1 cellular context compared by ENCODE assay signal in the genomic region with DNA sequence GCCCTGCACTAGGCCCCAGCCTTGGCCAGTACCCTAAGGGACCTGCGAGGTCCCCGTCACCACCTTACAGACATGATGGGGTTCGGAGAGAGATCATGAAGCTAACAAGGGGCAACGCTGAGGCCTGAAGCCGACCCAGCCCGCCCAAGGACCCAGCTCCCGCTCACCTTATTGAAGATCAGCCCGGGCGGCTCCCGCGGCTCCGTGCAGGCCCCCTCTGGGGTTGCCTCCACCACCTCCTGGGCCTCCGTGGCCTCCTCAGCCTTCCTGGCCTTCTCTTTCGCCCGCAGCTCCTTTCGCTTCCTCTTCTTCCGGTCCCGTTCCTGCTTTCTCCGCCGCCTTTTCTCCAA.
TF ChIP-seq lines count a peak whose summit lies in the region.

No MANE protein-coding gene starts in this region.

TF ChIP-seq in WTC11, 78 proteins besides CTCF, POLR2A, EP300 and RAD21 (continued from another document):
- TF ChIP-seq TEAD1 (CRISPR knock-in tag; IDR thresholded peaks at IDR 0.05) (no peak), KAT7 (CRISPR knock-in tag; IDR thresholded peaks at IDR 0.05; ENCODE audit: borderline replicate concordance) (no peak), GTF2I (CRISPR knock-in tag; conservative IDR thresholded peaks at IDR 0.05) (no peak), NR1H2 (CRISPR knock-in tag; IDR thresholded peaks at IDR 0.05) (no peak), TP53 (CRISPR knock-in tag; IDR thresholded peaks at IDR 0.05) (no peak), NFE2L1 (CRISPR knock-in tag; IDR thresholded peaks at IDR 0.05) (no peak), GABPB1 (CRISPR knock-in tag; IDR thresholded peaks at IDR 0.05) (no peak), PRRX2 (CRISPR knock-in tag; IDR thresholded peaks at IDR 0.05) (no peak), FOXK1 (CRISPR knock-in tag; IDR thresholded peaks at IDR 0.05) (no peak), ETV6 (CRISPR knock-in tag; IDR thresholded peaks at IDR 0.05) (no peak)
- TF ChIP-seq, protein P1, sequence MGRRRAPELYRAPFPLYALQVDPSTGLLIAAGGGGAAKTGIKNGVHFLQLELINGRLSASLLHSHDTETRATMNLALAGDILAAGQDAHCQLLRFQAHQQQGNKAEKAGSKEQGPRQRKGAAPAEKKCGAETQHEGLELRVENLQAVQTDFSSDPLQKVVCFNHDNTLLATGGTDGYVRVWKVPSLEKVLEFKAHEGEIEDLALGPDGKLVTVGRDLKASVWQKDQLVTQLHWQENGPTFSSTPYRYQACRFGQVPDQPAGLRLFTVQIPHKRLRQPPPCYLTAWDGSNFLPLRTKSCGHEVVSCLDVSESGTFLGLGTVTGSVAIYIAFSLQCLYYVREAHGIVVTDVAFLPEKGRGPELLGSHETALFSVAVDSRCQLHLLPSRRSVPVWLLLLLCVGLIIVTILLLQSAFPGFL (CRISPR knock-in tag; IDR thresholded peaks at IDR 0.05; ENCODE audit: borderline replicate concordance): no peak
- TF ChIP-seq, protein P2, sequence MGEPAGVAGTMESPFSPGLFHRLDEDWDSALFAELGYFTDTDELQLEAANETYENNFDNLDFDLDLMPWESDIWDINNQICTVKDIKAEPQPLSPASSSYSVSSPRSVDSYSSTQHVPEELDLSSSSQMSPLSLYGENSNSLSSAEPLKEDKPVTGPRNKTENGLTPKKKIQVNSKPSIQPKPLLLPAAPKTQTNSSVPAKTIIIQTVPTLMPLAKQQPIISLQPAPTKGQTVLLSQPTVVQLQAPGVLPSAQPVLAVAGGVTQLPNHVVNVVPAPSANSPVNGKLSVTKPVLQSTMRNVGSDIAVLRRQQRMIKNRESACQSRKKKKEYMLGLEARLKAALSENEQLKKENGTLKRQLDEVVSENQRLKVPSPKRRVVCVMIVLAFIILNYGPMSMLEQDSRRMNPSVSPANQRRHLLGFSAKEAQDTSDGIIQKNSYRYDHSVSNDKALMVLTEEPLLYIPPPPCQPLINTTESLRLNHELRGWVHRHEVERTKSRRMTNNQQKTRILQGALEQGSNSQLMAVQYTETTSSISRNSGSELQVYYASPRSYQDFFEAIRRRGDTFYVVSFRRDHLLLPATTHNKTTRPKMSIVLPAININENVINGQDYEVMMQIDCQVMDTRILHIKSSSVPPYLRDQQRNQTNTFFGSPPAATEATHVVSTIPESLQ (CRISPR knock-in tag; IDR thresholded peaks at IDR 0.05): no peak
- TF ChIP-seq, protein P3, sequence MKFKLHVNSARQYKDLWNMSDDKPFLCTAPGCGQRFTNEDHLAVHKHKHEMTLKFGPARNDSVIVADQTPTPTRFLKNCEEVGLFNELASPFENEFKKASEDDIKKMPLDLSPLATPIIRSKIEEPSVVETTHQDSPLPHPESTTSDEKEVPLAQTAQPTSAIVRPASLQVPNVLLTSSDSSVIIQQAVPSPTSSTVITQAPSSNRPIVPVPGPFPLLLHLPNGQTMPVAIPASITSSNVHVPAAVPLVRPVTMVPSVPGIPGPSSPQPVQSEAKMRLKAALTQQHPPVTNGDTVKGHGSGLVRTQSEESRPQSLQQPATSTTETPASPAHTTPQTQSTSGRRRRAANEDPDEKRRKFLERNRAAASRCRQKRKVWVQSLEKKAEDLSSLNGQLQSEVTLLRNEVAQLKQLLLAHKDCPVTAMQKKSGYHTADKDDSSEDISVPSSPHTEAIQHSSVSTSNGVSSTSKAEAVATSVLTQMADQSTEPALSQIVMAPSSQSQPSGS (CRISPR knock-in tag; IDR thresholded peaks at IDR 0.05; ENCODE audit: borderline replicate concordance, low read depth): no peak
- TF ChIP-seq, protein P4, sequence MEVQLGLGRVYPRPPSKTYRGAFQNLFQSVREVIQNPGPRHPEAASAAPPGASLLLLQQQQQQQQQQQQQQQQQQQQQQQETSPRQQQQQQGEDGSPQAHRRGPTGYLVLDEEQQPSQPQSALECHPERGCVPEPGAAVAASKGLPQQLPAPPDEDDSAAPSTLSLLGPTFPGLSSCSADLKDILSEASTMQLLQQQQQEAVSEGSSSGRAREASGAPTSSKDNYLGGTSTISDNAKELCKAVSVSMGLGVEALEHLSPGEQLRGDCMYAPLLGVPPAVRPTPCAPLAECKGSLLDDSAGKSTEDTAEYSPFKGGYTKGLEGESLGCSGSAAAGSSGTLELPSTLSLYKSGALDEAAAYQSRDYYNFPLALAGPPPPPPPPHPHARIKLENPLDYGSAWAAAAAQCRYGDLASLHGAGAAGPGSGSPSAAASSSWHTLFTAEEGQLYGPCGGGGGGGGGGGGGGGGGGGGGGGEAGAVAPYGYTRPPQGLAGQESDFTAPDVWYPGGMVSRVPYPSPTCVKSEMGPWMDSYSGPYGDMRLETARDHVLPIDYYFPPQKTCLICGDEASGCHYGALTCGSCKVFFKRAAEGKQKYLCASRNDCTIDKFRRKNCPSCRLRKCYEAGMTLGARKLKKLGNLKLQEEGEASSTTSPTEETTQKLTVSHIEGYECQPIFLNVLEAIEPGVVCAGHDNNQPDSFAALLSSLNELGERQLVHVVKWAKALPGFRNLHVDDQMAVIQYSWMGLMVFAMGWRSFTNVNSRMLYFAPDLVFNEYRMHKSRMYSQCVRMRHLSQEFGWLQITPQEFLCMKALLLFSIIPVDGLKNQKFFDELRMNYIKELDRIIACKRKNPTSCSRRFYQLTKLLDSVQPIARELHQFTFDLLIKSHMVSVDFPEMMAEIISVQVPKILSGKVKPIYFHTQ (CRISPR knock-in tag; IDR thresholded peaks at IDR 0.05): no peak
- TF ChIP-seq, protein P5, sequence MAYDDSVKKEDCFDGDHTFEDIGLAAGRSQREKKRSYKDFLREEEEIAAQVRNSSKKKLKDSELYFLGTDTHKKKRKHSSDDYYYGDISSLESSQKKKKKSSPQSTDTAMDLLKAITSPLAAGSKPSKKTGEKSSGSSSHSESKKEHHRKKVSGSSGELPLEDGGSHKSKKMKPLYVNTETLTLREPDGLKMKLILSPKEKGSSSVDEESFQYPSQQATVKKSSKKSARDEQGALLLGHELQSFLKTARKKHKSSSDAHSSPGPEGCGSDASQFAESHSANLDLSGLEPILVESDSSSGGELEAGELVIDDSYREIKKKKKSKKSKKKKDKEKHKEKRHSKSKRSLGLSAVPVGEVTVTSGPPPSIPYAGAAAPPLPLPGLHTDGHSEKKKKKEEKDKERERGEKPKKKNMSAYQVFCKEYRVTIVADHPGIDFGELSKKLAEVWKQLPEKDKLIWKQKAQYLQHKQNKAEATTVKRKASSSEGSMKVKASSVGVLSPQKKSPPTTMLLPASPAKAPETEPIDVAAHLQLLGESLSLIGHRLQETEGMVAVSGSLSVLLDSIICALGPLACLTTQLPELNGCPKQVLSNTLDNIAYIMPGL (CRISPR knock-in tag; IDR thresholded peaks at IDR 0.05): no peak
- TF ChIP-seq, protein P6, sequence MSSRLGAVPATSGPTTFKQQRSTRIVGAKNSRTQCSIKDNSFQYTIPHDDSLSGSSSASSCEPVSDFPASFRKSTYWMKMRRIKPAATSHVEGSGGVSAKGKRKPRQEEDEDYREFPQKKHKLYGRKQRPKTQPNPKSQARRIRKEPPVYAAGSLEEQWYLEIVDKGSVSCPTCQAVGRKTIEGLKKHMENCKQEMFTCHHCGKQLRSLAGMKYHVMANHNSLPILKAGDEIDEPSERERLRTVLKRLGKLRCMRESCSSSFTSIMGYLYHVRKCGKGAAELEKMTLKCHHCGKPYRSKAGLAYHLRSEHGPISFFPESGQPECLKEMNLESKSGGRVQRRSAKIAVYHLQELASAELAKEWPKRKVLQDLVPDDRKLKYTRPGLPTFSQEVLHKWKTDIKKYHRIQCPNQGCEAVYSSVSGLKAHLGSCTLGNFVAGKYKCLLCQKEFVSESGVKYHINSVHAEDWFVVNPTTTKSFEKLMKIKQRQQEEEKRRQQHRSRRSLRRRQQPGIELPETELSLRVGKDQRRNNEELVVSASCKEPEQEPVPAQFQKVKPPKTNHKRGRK (CRISPR knock-in tag; IDR thresholded peaks at IDR 0.05; ENCODE audit: borderline replicate concordance): no peak
